8 cellular contexts compared by ENCODE assay signal in the genomic region with DNA sequence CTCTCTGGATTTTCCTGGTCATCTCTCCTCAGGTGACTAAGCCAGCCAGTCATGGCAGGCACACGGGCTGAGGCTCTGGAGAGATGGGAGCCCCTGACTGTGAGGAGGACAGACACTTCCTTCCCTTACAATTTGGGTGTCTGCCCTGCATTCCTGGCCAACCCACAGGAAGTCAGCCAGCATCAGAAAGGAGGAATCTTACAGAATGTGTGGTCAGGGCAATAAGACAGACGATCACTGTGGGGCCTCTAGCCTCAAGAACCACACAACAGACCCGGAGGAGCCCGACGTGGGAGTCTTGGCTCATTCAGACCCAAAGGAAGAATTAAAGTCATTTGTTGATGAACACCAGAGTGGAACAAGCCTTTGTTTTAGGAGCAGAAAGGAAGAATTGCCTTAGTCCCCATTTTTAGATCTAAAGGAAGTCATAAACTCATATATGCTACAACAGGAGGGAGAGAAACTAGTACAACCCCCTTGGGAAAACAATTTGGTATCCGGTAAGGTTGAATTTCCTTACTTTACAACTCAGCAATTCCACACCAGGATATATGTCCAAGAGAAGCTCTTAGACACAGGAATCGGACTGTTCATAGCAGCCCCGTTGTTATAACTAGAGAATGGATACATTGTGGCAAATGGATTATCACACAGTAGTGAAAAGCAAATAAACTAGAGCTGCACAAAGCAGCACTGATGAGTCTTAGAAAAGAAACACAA.
DNase-seq lines count a peak whose midpoint lies in the region; ATAC-seq lines count a peak whose summit lies in the region.

No MANE protein-coding gene starts in this region.

- peak; percentile 42 to 72 for ATAC-seq in left cardiac atrium

- intact Hi-C loops in left cardiac atrium (cut with DNase I), result no loop called here

- DNase-seq in HCEC 1CT (peak; percentile 94), T1000 (lab: John Stamatoyannopoulos, UW) (peak; percentile 63), left cardiac atrium (peak; percentile 43), smooth muscle cell of the brain vasculature (ENCODE audit: low read depth, low spot score) (peak; percentile 90), NCI-H2227 treated with DMSO at 0.1 percent for 48 hours (lab: John Stamatoyannopoulos, UW) (no peak), NK-92 (lab: John Stamatoyannopoulos, UW; ENCODE audit: unreplicated experiment) (no peak), iPS-NIHi11 (ENCODE audit: low spot score) (no peak)
- DNase-seq in stimulated activated CD8-positive, alpha-beta memory T cell treated with anti-CD3 and anti-CD28 coated beads, Interleukin-4, amount 100 ng/mL, for 48 hours, result no peak

Comparison
In these comparisons a context has a peak if more than half of its experiments do, and no peak if none do; other contexts are left out.
1. DNase-seq: peak in HCEC 1CT (single experiment), T1000 (single experiment), left cardiac atrium (single experiment) and smooth muscle cell of the brain vasculature (single experiment); none in NCI-H2227 treated with DMSO at 0.1 percent for 48 hours (single experiment), stimulated activated CD8-positive, alpha-beta memory T cell treated with anti-CD3 and anti-CD28 coated beads, Interleukin-4, amount 100 ng/mL, for 48 hours (single experiment), NK-92 (single experiment) and iPS-NIHi11 (single experiment).